In the genomic region with DNA sequence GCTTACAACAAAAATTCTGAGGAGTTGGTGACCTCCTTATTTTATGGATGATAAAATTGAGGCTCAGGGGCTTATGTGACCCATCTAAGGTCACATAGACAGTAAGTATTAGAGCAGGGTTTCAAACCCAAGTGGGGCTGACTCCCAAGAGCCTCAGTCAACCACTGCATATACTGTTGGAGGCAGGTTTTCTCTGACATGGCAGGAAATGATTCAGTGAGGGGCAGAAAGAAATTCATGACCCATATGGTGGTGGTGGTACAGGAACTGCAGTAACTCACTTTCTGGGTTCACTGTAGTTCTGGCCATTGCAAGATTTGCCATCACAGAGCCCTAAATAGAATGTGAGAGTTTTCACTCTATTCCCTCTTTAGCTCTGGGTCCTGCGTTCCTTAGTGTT, we compare ENCODE assay signal across 6 cellular contexts.
"Had no signal": no experiment of that assay in that cellular context is flagged by ENCODE, and none has a peak within 500 bp of the region (broad histone marks: within the 10 kb centered on the region; RNA-seq: fewer than 3 reads in every experiment).

No MANE protein-coding gene starts in this region.

- H3K4me2 ChIP-seq: GM23338 had no signal

- H3K4me1 Mint-ChIP-seq: GM23338, H9 had no signal

- DNase-seq: H9, HCEC 1CT, IMR-90, KG1 had no signal

- H3K4me3 Mint-ChIP-seq: GM23338, H9 had no signal

- ATAC-seq: GM23338, K562 had no signal

- H3K9me3 Mint-ChIP-seq: GM23338, H9 had no signal

- H3K27ac Mint-ChIP-seq: GM23338, H9 had no signal

- H2AFZ ChIP-seq: GM23338 had no signal

- H3K4me3 ChIP-seq: GM23338, K562 had no signal
